In genomic region chr4:113436360-113436759, GRCh38 we compare ENCODE assay signal across 8 cellular contexts.
A peak's percentile ranks its signal among the peaks of the same experiment; 100 is the strongest.
DNase-seq lines count a peak whose midpoint lies in the region; ATAC-seq and TF ChIP-seq lines count a peak whose summit lies in the region.

No MANE protein-coding gene starts in this region.

- peak; percentile 61 for DNase-seq in GM04504 (ENCODE audit: low read depth)
- no peak for DNase-seq in RWPE2 (ENCODE audit: low spot score)
- no peak for DNase-seq in foreskin keratinocyte
- peak; percentile 67 for DNase-seq in skeletal muscle cell (ENCODE audit: low read depth)
- no peak for DNase-seq in SHP77 treated with DMSO at 0.1 percent for 48 hours (lab: John Stamatoyannopoulos, UW)

- no peaks in the 10 kb centered on the region for H3K36me3 ChIP-seq in RWPE2 (ENCODE audit: low read depth)

- H3K4me1 ChIP-seq in RWPE2 (ENCODE audit: insufficient read depth, poor library complexity, severe bottlenecking) = peaks cover 12% of the 10 kb centered on the region
- H3K4me1 ChIP-seq in foreskin keratinocyte = peaks cover 12% of the 10 kb centered on the region

- no peaks in the 10 kb centered on the region for H3K27me3 ChIP-seq in RWPE2 (ENCODE audit: insufficient read depth, poor library complexity, severe bottlenecking)
- no peaks in the 10 kb centered on the region for H3K27me3 ChIP-seq in foreskin keratinocyte

- H3K9me3 ChIP-seq in RWPE2 (ENCODE audit: severe bottlenecking) = no peaks in the 10 kb centered on the region

- ATAC-seq in RWPE2 (ENCODE audit: low read depth) = no peak
- ATAC-seq in foreskin keratinocyte = peak; percentile 30
- no peak for ATAC-seq in HG03342 (IDR thresholded peaks at IDR 0.05; ENCODE audit: unreplicated experiment)
- no peak for ATAC-seq in GM18858 (IDR thresholded peaks at IDR 0.05; ENCODE audit: unreplicated experiment)
- no peak for ATAC-seq in GM19351 (IDR thresholded peaks at IDR 0.05; ENCODE audit: unreplicated experiment)

- H3K4me3 ChIP-seq in RWPE2 (ENCODE audit: severe bottlenecking) (no peak overlapping the region), skeletal muscle cell (ENCODE audit: low read depth, low read length) (no peak overlapping the region)

- H3K27ac ChIP-seq in RWPE2 (ENCODE audit: poor library complexity, severe bottlenecking) = peak overlapping the region; percentile 29
- H3K27ac ChIP-seq in foreskin keratinocyte = no peak overlapping the region

- TF ChIP-seq CTCF in RWPE2 (IDR thresholded peaks at IDR 0.05; ENCODE audit: poor library complexity, severe bottlenecking) (no peak), foreskin keratinocyte (conservative IDR thresholded peaks at IDR 0.05) (no peak)

Comparison
In these comparisons a context has a peak if more than half of its experiments do, and no peak if none do; other contexts are left out.
1. DNase-seq: peak in GM04504 (single experiment) and skeletal muscle cell (single experiment); none in RWPE2 (single experiment), foreskin keratinocyte (0 of 2) and SHP77 treated with DMSO at 0.1 percent for 48 hours (single experiment).